ENCODE assay signal across 8 cellular contexts in genomic region chr2:64525323-64525625, GRCh38. TPM values are rescaled to one million over a fixed set of nuclear protein-coding genes. Genes with fewer than 3 reads are reported as not detected.
DNase-seq lines count a peak whose midpoint lies in the region; ATAC-seq and TF ChIP-seq lines count a peak whose summit lies in the region.

No MANE protein-coding gene starts in this region.

- peak overlapping the region; percentile 93 for H3K27ac ChIP-seq in esophagus (ENCODE audit: low read depth in 2 of 2, low read length in 1 of 2)

- POLR2A ChIA-PET in GM10248 (lab: Yijun Ruan, JAX) = interaction anchor here (0.6 to 1.7 kb wide), 6 partner anchors 14 to 531 kb away, joined by 3 read pairs; partner anchors contain the start of gene CEP68
- POLR2A ChIA-PET in WTC11 (lab: Charles Lee) = no interaction called here

- no peaks in the 10 kb centered on the region for H3K9me3 Mint-ChIP-seq in WTC11

- 2 to 3% methylated on average over 4 of the region's 4 CpGs for WGBS in esophagus, 2 donors

- no peaks in the 10 kb centered on the region for H3K36me3 ChIP-seq in esophagus (ENCODE audit: control insufficient read depth in 2 of 2, insufficient read depth in 2 of 2, low read length in 1 of 2)

- H3K4me3 ChIP-seq in esophagus (ENCODE audit: low read depth in 1 of 2, low read length in 2 of 2) = peak overlapping the region; percentile 81 to 98

- no peak for TF ChIP-seq CTCF in GM10248 (IDR thresholded peaks at IDR 0.05; ENCODE audit: control extremely low read depth, extremely low read depth, low read depth, missing control alignments)
- no peak for TF ChIP-seq CTCF in WTC11 (IDR thresholded peaks at IDR 0.05)

- no peaks in the 10 kb centered on the region for H3K36me3 Mint-ChIP-seq in WTC11

- no peaks in the 10 kb centered on the region for H3K27me3 Mint-ChIP-seq in WTC11 (ENCODE audit: low read depth)

- ATAC-seq in HG03095 (IDR thresholded peaks at IDR 0.05; ENCODE audit: unreplicated experiment) (peak; percentile 36), WTC11 (no peak), GM18520 (IDR thresholded peaks at IDR 0.05; ENCODE audit: unreplicated experiment) (no peak), GM18858 (IDR thresholded peaks at IDR 0.05; ENCODE audit: unreplicated experiment) (no peak)

- peak overlapping the region; percentile 98 for H3K27ac Mint-ChIP-seq in WTC11

- peaks cover 18% of the 10 kb centered on the region for H3K4me1 Mint-ChIP-seq in WTC11

- peak overlapping the region; percentile 100 for H3K4me3 Mint-ChIP-seq in WTC11

- no peaks in the 10 kb centered on the region for H3K9me3 ChIP-seq in esophagus (ENCODE audit: control insufficient read depth in 2 of 2, insufficient read depth in 1 of 2, low read depth in 1 of 2, low read length in 1 of 2)

- CTCF ChIA-PET in GM10248 (lab: Yijun Ruan, JAX) (interaction anchor here (1.4 to 7.2 kb wide), 8 partner anchors 8 to 476 kb away, joined by 3 to 125 read pairs (median 18); no protein-coding TSS in a partner anchor), WTC11 (lab: Charles Lee) (interaction anchor here (1.0 to 3.5 kb wide), 2 partner anchors 70 to 194 kb away, joined by 3 to 28 read pairs; no protein-coding TSS in a partner anchor)

- peaks cover 0 to 2% of the 10 kb centered on the region in 2 donors for H3K4me1 ChIP-seq in esophagus (ENCODE audit: control insufficient read depth in 2 of 2, insufficient read depth in 2 of 2, low read length in 1 of 2)

- DNase-seq in GM10248 (ENCODE audit: extremely low spot score) (peak; percentile 51), WTC11 (ENCODE audit: low spot score) (no peak), pons (ENCODE audit: low spot score) (peak; percentile 33), nucleus accumbens (lab: John Stamatoyannopoulos, UW) (no peak)

- no peaks in the 10 kb centered on the region for H3K27me3 ChIP-seq in esophagus (ENCODE audit: control insufficient read depth in 1 of 2, insufficient read depth in 2 of 2, low read length in 2 of 2)

TF ChIP-seq in WTC11, 78 proteins besides CTCF, POLR2A, EP300 and RAD21:
- TF ChIP-seq TEAD1 (CRISPR knock-in tag; IDR thresholded peaks at IDR 0.05) (no peak), ZBTB21 (CRISPR knock-in tag; IDR thresholded peaks at IDR 0.05; ENCODE audit: borderline replicate concordance) (no peak), MYBL2 (CRISPR knock-in tag; IDR thresholded peaks at IDR 0.05) (no peak), MAX (CRISPR knock-in tag; IDR thresholded peaks at IDR 0.05) (no peak), FOXK1 (CRISPR knock-in tag; IDR thresholded peaks at IDR 0.05) (no peak), KAT7 (CRISPR knock-in tag; IDR thresholded peaks at IDR 0.05; ENCODE audit: borderline replicate concordance) (no peak), ZBTB43 (CRISPR knock-in tag; IDR thresholded peaks at IDR 0.05) (no peak), NFE2L1 (CRISPR knock-in tag; IDR thresholded peaks at IDR 0.05) (no peak), USF1 (CRISPR knock-in tag; IDR thresholded peaks at IDR 0.05) (no peak), CDX4 (CRISPR knock-in tag; IDR thresholded peaks at IDR 0.05; ENCODE audit: borderline replicate concordance) (no peak), USF2 (CRISPR knock-in tag; IDR thresholded peaks at IDR 0.05) (no peak), ZNF512 (CRISPR knock-in tag; IDR thresholded peaks at IDR 0.05; ENCODE audit: borderline replicate concordance) (no peak), AFF4 (CRISPR knock-in tag; IDR thresholded peaks at IDR 0.05; ENCODE audit: borderline replicate concordance) (no peak), ATF3 (CRISPR knock-in tag; conservative IDR thresholded peaks at IDR 0.05) (no peak), PRRX2 (CRISPR knock-in tag; IDR thresholded peaks at IDR 0.05) (no peak), ZNF423 (CRISPR knock-in tag; IDR thresholded peaks at IDR 0.05) (no peak)
TF ChIP-seq in WTC11: peak in this region for 0.

RNA-seq across cellular contexts. Expression of gene AFTPH, which starts 1.1 kb away (rescaled TPM):
- 14.9 to 16.3 TPM (median 15.0 TPM) in 3 replicates for total RNA-seq in WTC11 (2021)
- polyA plus RNA-seq in esophagus = 10 to 100 TPM; 23.1 to 29.2 TPM

Comparison
In these comparisons a context has a peak if more than half of its experiments do, and no peak if none do; other contexts are left out.
1. DNase-seq: peak in GM10248 (single experiment) and pons (single experiment); none in WTC11 (single experiment) and nucleus accumbens (0 of 56).